Comparison of ENCODE assay signal across 12 cellular contexts in the genomic region with DNA sequence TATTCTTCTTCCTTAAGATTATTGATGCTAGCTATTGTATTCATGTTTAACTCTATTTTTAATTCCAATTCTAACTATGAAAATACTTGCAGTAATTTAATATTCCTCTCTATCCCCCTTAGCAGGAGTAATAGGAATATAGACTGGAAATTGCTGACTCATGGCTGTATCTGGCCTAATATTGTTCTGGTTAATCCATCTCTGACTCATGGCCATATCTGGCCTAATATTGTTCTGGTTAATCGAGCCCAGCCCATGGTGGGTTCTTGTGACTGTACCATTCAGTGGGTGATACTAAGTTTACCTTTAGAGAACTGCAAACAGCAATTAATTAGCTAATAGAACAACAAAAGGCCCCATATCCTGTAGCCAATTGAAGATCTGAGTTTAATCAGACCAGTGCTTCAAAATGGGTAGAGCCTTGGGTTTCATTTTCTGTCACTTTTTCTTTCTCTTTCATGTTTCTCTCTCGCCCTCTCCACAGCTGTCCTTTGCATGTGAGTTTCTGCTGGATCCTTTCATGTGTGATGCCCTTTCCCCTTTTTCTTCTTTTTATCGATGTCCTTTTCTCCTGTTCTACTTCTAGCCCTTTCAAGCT. TPM values are rescaled to one million over a fixed set of nuclear protein-coding genes. Genes with fewer than 3 reads are reported as not detected.
DNase-seq lines count a peak whose midpoint lies in the region; ATAC-seq and TF ChIP-seq lines count a peak whose summit lies in the region.
"Had no signal": no experiment of that assay in that cellular context is flagged by ENCODE, and none has a peak within 500 bp of the region (broad histone marks: within the 10 kb centered on the region; RNA-seq: fewer than 3 reads in every experiment).

No MANE protein-coding gene starts in this region.

- DNase-seq in CD4-positive, CD25-positive, alpha-beta regulatory T cell, result peak in 2 of 3 donors; percentile 21 to 69
- DNase-seq in ascending aorta (ENCODE audit: low spot score in 2 of 2), result no peak
- no peak for DNase-seq in iPS-NIHi11 (ENCODE audit: low spot score)
- DNase-seq in activated CD8-positive, alpha-beta memory T cell treated with anti-CD3 and anti-CD28 coated beads, Interleukin-2, amount 50 U/mL, for 4 hours, result no peak

- peak overlapping the region; percentile 4 to 66 (median 56) for H3K4me3 Mint-ChIP-seq in CD4-positive, CD25-positive, alpha-beta regulatory T cell
- no peak overlapping the region for H3K4me3 Mint-ChIP-seq in stimulated activated memory B cell treated with anti-CD40 and anti-IgM and Interleukin-4, amounts not matched to agents 10 μg/mL and 1 μg/mL and 100 μg/mL, for 72 hours
- H3K4me3 Mint-ChIP-seq: memory B cell had no signal

- H3K9me3 Mint-ChIP-seq in CD4-positive, CD25-positive, alpha-beta regulatory T cell, result peaks cover 0 to 6% (median under 1%) of the 10 kb centered on the region in 7 donors
- peaks cover 4% of the 10 kb centered on the region for H3K9me3 Mint-ChIP-seq in stimulated activated memory B cell treated with anti-CD40 and anti-IgM and Interleukin-4, amounts not matched to agents 10 μg/mL and 1 μg/mL and 100 μg/mL, for 72 hours

- H3K4me1 ChIP-seq in CD4-positive, CD25-positive, alpha-beta regulatory T cell (ENCODE audit: control insufficient read depth, insufficient read depth, low read length, poor library complexity, severe bottlenecking), result peaks cover 12% of the 10 kb centered on the region
- peaks cover 3 to 62% of the 10 kb centered on the region in 2 donors for H3K4me1 ChIP-seq in ascending aorta

- H3K27me3 ChIP-seq in CD4-positive, CD25-positive, alpha-beta regulatory T cell (ENCODE audit: control insufficient read depth, insufficient read depth, low read length), result peaks cover 4% of the 10 kb centered on the region
- H3K27me3 ChIP-seq in ascending aorta, result no peaks in the 10 kb centered on the region
- H3K27me3 ChIP-seq: cardiac muscle cell had no signal

- H3K27me3 Mint-ChIP-seq in CD4-positive, CD25-positive, alpha-beta regulatory T cell, result peaks cover 24% of the 10 kb centered on the region
- H3K27me3 Mint-ChIP-seq in stimulated activated memory B cell treated with anti-CD40 and anti-IgM and Interleukin-4, amounts not matched to agents 10 μg/mL and 1 μg/mL and 100 μg/mL, for 72 hours, result peaks cover 16% of the 10 kb centered on the region
- H3K27me3 Mint-ChIP-seq: IgD-negative memory B cell had no signal

- intact Hi-C loops in ascending aorta (cut with DNase I), result loop anchor here (2.0 kb wide), 1 partner anchor 14 kb away; no protein-coding TSS in a partner anchor

- H3K36me3 Mint-ChIP-seq in CD4-positive, CD25-positive, alpha-beta regulatory T cell, result no peaks in the 10 kb centered on the region
- H3K36me3 Mint-ChIP-seq in stimulated activated memory B cell treated with anti-CD40 and anti-IgM and Interleukin-4, amounts not matched to agents 10 μg/mL and 1 μg/mL and 100 μg/mL, for 72 hours, result no peaks in the 10 kb centered on the region
- H3K36me3 Mint-ChIP-seq: memory B cell had no signal

- H3K27ac Mint-ChIP-seq in CD4-positive, CD25-positive, alpha-beta regulatory T cell, result peak overlapping the region in 2 of 3 donors; percentile 66 to 67
- H3K27ac Mint-ChIP-seq in stimulated activated memory B cell treated with anti-CD40 and anti-IgM and Interleukin-4, amounts not matched to agents 10 μg/mL and 1 μg/mL and 100 μg/mL, for 72 hours, result no peak overlapping the region
- H3K27ac Mint-ChIP-seq: IgD-negative memory B cell, memory B cell had no signal

- ATAC-seq in CD4-positive, CD25-positive, alpha-beta regulatory T cell (ENCODE audit: low read depth in 2 of 2), result peak in 1 of 2 donors; percentile 45
- ATAC-seq in GM19395 (IDR thresholded peaks at IDR 0.05; ENCODE audit: unreplicated experiment) (peak; percentile 99), HG03045 (IDR thresholded peaks at IDR 0.05; ENCODE audit: unreplicated experiment) (peak; percentile 98), SK-N-SH treated with all-trans-retinoic acid at 6 μM for 48 hours (no peak)
- no peak for ATAC-seq in stimulated activated memory B cell treated with anti-CD40 and anti-IgM and Interleukin-4, amounts not matched to agents 10 μg/mL and 1 μg/mL and 100 μg/mL, for 72 hours

- H3K9me3 ChIP-seq in CD4-positive, CD25-positive, alpha-beta regulatory T cell (ENCODE audit: control insufficient read depth in 2 of 2, low read length in 2 of 2), result no peaks in the 10 kb centered on the region
- H3K9me3 ChIP-seq in ascending aorta, result no peaks in the 10 kb centered on the region

- H3K4me1 Mint-ChIP-seq in CD4-positive, CD25-positive, alpha-beta regulatory T cell, result peaks cover 8 to 20% (median 16%) of the 10 kb centered on the region in 4 donors
- H3K4me1 Mint-ChIP-seq in stimulated activated memory B cell treated with anti-CD40 and anti-IgM and Interleukin-4, amounts not matched to agents 10 μg/mL and 1 μg/mL and 100 μg/mL, for 72 hours, result peaks cover 14% of the 10 kb centered on the region

- H3K36me3 ChIP-seq in CD4-positive, CD25-positive, alpha-beta regulatory T cell (ENCODE audit: control insufficient read depth, insufficient read depth, low read length), result no peaks in the 10 kb centered on the region
- H3K36me3 ChIP-seq in ascending aorta, result peaks cover 0 to 2% of the 10 kb centered on the region in 2 donors
- H3K36me3 ChIP-seq: cardiac muscle cell had no signal

- no peak for TF ChIP-seq CTCF in ascending aorta (IDR thresholded peaks at IDR 0.05)

- peak overlapping the region; percentile 61 for H3K4me3 ChIP-seq in CD4-positive, CD25-positive, alpha-beta regulatory T cell (ENCODE audit: low read depth, low read length)
- no peak overlapping the region for H3K4me3 ChIP-seq in ascending aorta
- H3K4me3 ChIP-seq: cardiac muscle cell had no signal

- no peak overlapping the region for H3K27ac ChIP-seq in CD4-positive, CD25-positive, alpha-beta regulatory T cell (ENCODE audit: insufficient read depth, low read length, poor library complexity, severe bottlenecking)
- H3K27ac ChIP-seq in ascending aorta, result peak overlapping the region; percentile 87 to 94
- H3K27ac ChIP-seq: C4-2B, cardiac muscle cell had no signal

TF ChIP-seq in SK-N-SH treated with all-trans-retinoic acid at 6 μM for 48 hours, 23 proteins besides CTCF, POLR2A, EP300 and RAD21:
- TF ChIP-seq ZFP3 (CRISPR knock-in tag; IDR thresholded peaks at IDR 0.05), result no peak
TF ChIP-seq in SK-N-SH treated with all-trans-retinoic acid at 6 μM for 48 hours: peak in this region for 0.

RNA-seq across cellular contexts. Expression of a gene that starts 50.6 kb away (rescaled TPM):
- total RNA-seq in CD4-positive, CD25-positive, alpha-beta regulatory T cell, result 0.67 TPM
- 1 to 10 TPM in 3 of 4 donors, under 1 TPM in 1; 0.41 to 1.9 (median 1.1) TPM for polyA plus RNA-seq in CD4-positive, CD25-positive, alpha-beta regulatory T cell
- total RNA-seq in ascending aorta, result 29.6 TPM
- polyA plus RNA-seq: cardiac muscle cell, IgD-negative memory B cell had no signal

Comparison
In these comparisons a context has a peak if more than half of its experiments do, and no peak if none do; other contexts are left out.
1. ATAC-seq: peak in GM19395 (single experiment) and HG03045 (single experiment); none in stimulated activated memory B cell treated with anti-CD40 and anti-IgM and Interleukin-4, amounts not matched to agents 10 μg/mL and 1 μg/mL and 100 μg/mL, for 72 hours (single experiment) and SK-N-SH treated with all-trans-retinoic acid at 6 μM for 48 hours (single experiment).
2. DNase-seq: peak in CD4-positive, CD25-positive, alpha-beta regulatory T cell (2 of 3); none in ascending aorta (0 of 2), iPS-NIHi11 (single experiment) and activated CD8-positive, alpha-beta memory T cell treated with anti-CD3 and anti-CD28 coated beads, Interleukin-2, amount 50 U/mL, for 4 hours (single experiment).
3. RNA of a gene that starts 50.6 kb away (total RNA-seq): 29.6 TPM in ascending aorta (single experiment); 0.67 TPM in CD4-positive, CD25-positive, alpha-beta regulatory T cell (single experiment); every median in the first group is over 10 times any median in the second.